In genomic region chr16:24428751-24429150, GRCh38 we compare ENCODE assay signal across 26 cellular contexts.
"Had no signal": no experiment of that assay in that cellular context is flagged by ENCODE, and none has a peak within 500 bp of the region (broad histone marks: within the 10 kb centered on the region; RNA-seq: fewer than 3 reads in every experiment).

No MANE protein-coding gene starts in this region.

- H3K4me1 Mint-ChIP-seq: activated CD4-positive, alpha-beta T cell treated with anti-CD3 and anti-CD28 coated beads, Interleukin-2, amount 10 ng/mL, durations not matched to agents 24 days and 14 days; immature natural killer cell; neural crest cell had no signal

- DNase-seq: activated CD4-positive, alpha-beta memory T cell treated with anti-CD3 and anti-CD28 coated beads for 36 hours; activated CD4-positive, alpha-beta T cell treated with anti-CD3 and anti-CD28 coated beads, Interleukin-2, amount 10 ng/mL, durations not matched to agents 24 days and 14 days; activated CD4-positive, CD25-positive, alpha-beta regulatory T cell treated with anti-CD3 and anti-CD28 coated beads, Interleukin-2, amount 50 U/mL, for 72 hours; activated CD8-positive, alpha-beta memory T cell treated with anti-CD3 and anti-CD28 coated beads, Interleukin-2, amount 50 U/mL, for 4 hours; activated effector memory CD4-positive, alpha-beta T cell treated with anti-CD3 and anti-CD28 coated beads, Interleukin-2, amount 50 U/mL, for 16 hours; activated naive CD4-positive, alpha-beta T cell treated with anti-CD3 and anti-CD28 coated beads for 36 hours; activated naive CD8-positive, alpha-beta T cell treated with anti-CD3 and anti-CD28 coated beads for 36 hours; activated T-cell treated with anti-CD3 and anti-CD28 coated beads, Interleukin-2, amount 50 U/mL, for 1 hour; adrenal gland; aorta; body of pancreas; cortex of kidney; effector memory CD8-positive, alpha-beta T cell; heart left ventricle; hypothalamus; immature natural killer cell; kidney; midbrain; naive thymus-derived CD8-positive, alpha-beta T cell; nucleus accumbens; psoas muscle; stimulated activated CD4-positive, alpha-beta T cell treated with anti-CD3 and anti-CD28 coated beads, Interleukin-15, amount 100 ng/mL, for 24 hours; stimulated activated naive CD4-positive, alpha-beta T cell; T1000 had no signal

- H3K36me3 Mint-ChIP-seq: activated CD4-positive, alpha-beta memory T cell treated with anti-CD3 and anti-CD28 coated beads for 36 hours; activated naive CD8-positive, alpha-beta T cell treated with anti-CD3 and anti-CD28 coated beads for 36 hours; immature natural killer cell; naive thymus-derived CD8-positive, alpha-beta T cell had no signal

- H3K4me3 Mint-ChIP-seq: activated CD4-positive, alpha-beta memory T cell treated with anti-CD3 and anti-CD28 coated beads for 36 hours; activated CD4-positive, alpha-beta T cell treated with anti-CD3 and anti-CD28 coated beads, Interleukin-2, amount 10 ng/mL, durations not matched to agents 24 days and 14 days; activated naive CD4-positive, alpha-beta T cell treated with anti-CD3 and anti-CD28 coated beads for 36 hours; activated naive CD8-positive, alpha-beta T cell treated with anti-CD3 and anti-CD28 coated beads for 36 hours; activated T-helper 1 cell treated with anti-CD3 and anti-CD28 coated beads, Interleukin-12 subunit alpha, Interleukin-12 subunit beta, Interleukin-2, Interleukin-4 antibody, amounts not matched to agents 30 ng/mL and 10 ng/mL and 1 ng/mL, durations not matched to agents 14 hours and 24 hours and 36 hours; effector memory CD8-positive, alpha-beta T cell; immature natural killer cell; naive thymus-derived CD8-positive, alpha-beta T cell; neural crest cell had no signal

- H3K9me3 Mint-ChIP-seq: activated CD4-positive, alpha-beta memory T cell treated with anti-CD3 and anti-CD28 coated beads for 36 hours; activated CD4-positive, alpha-beta T cell treated with anti-CD3 and anti-CD28 coated beads, Interleukin-2, amount 10 ng/mL, durations not matched to agents 24 days and 14 days; activated naive CD4-positive, alpha-beta T cell treated with anti-CD3 and anti-CD28 coated beads for 36 hours; activated naive CD8-positive, alpha-beta T cell treated with anti-CD3 and anti-CD28 coated beads for 36 hours; activated T-helper 1 cell treated with anti-CD3 and anti-CD28 coated beads, Interleukin-12 subunit alpha, Interleukin-12 subunit beta, Interleukin-2, Interleukin-4 antibody, amounts not matched to agents 30 ng/mL and 10 ng/mL and 1 ng/mL, durations not matched to agents 14 hours and 24 hours and 36 hours; effector memory CD8-positive, alpha-beta T cell; immature natural killer cell had no signal

- H3K27ac Mint-ChIP-seq: activated CD4-positive, alpha-beta memory T cell treated with anti-CD3 and anti-CD28 coated beads for 36 hours; activated CD4-positive, alpha-beta T cell treated with anti-CD3 and anti-CD28 coated beads, Interleukin-2, amount 10 ng/mL, durations not matched to agents 24 days and 14 days; activated naive CD4-positive, alpha-beta T cell treated with anti-CD3 and anti-CD28 coated beads for 36 hours; activated naive CD8-positive, alpha-beta T cell treated with anti-CD3 and anti-CD28 coated beads for 36 hours; activated T-helper 1 cell treated with anti-CD3 and anti-CD28 coated beads, Interleukin-12 subunit alpha, Interleukin-12 subunit beta, Interleukin-2, Interleukin-4 antibody, amounts not matched to agents 30 ng/mL and 10 ng/mL and 1 ng/mL, durations not matched to agents 14 hours and 24 hours and 36 hours; effector memory CD8-positive, alpha-beta T cell; immature natural killer cell; naive thymus-derived CD8-positive, alpha-beta T cell had no signal
